ENCODE assay signal across 1 cellular context in genomic region chr11:69718147-69718546, GRCh38.
TF ChIP-seq lines count a peak whose summit lies in the region.

No MANE protein-coding gene starts in this region.

TF ChIP-seq in H1, 55 proteins besides CTCF, POLR2A, EP300 and RAD21:
- TF ChIP-seq KDM5A (IDR thresholded peaks at IDR 0.05; ENCODE audit: low read length) = no peak
- peak; percentile 63; the same call in 1 of the 2 replicates for TF ChIP-seq YY1 (IDR thresholded peaks at IDR 0.05; ENCODE audit: low read depth, low read length)
- TF ChIP-seq SIN3A (conservative IDR thresholded peaks at IDR 0.05 in 1 of 2, IDR thresholded peaks at IDR 0.05 in 1 of 2; ENCODE audit: low read depth in 1 of 2, low read length in 2 of 2) = peak in 1 of 2 experiments; percentile 67; a peak in 2 of 4 replicates
- TF ChIP-seq GABPA (IDR thresholded peaks at IDR 0.05; ENCODE audit: borderline replicate concordance, insufficient read depth, low read length) = peak; percentile 55; the same call in 1 of the 2 replicates
- TF ChIP-seq NANOG (IDR thresholded peaks at IDR 0.05; ENCODE audit: insufficient read depth, low read depth, low read length, poor library complexity, severe bottlenecking) = peak; percentile 56
- TF ChIP-seq USF2 (IDR thresholded peaks at IDR 0.05; ENCODE audit: low read length) = 0 out of 2 replicates have a peak, but pooled peaks have one; percentile 3
- peak; percentile 50; the same call in 1 of the 2 replicates for TF ChIP-seq MAX (IDR thresholded peaks at IDR 0.05)
- TF ChIP-seq RFX5 (IDR thresholded peaks at IDR 0.05; ENCODE audit: borderline replicate concordance, low read depth, low read length) = no peak
- no peak for TF ChIP-seq ASH2L (IDR thresholded peaks at IDR 0.05; ENCODE audit: low read length)
- TF ChIP-seq RXRA (IDR thresholded peaks at IDR 0.05; ENCODE audit: insufficient read depth, low read depth, low read length) = 0 out of 2 replicates have a peak, but pooled peaks have one; percentile 13
- TF ChIP-seq CHD7 (IDR thresholded peaks at IDR 0.05; ENCODE audit: insufficient replicate concordance, low read length) = no peak
- TF ChIP-seq BACH1 (IDR thresholded peaks at IDR 0.05; ENCODE audit: low read length) = peak; percentile 13; the same call in 1 of the 2 replicates
- peak; percentile 77 for TF ChIP-seq E2F6 (IDR thresholded peaks at IDR 0.05)
